ENCODE assay signal across 1 cellular context in genomic region chr1:42381424-42381673, GRCh38.
TF ChIP-seq lines count a peak whose summit lies in the region.

No MANE protein-coding gene starts in this region.

TF ChIP-seq in HCT116, 20 proteins besides CTCF, POLR2A, EP300 and RAD21 (continued from another document):
- no peak for TF ChIP-seq REST (IDR thresholded peaks at IDR 0.05; ENCODE audit: low read depth)
- no peak for TF ChIP-seq TCF7L2 (IDR thresholded peaks at IDR 0.05; ENCODE audit: borderline replicate concordance, extremely low read depth, insufficient read depth, insufficient read length)
- TF ChIP-seq ZBTB33 (IDR thresholded peaks at IDR 0.05; ENCODE audit: extremely low read depth, insufficient replicate concordance, low read length): no peak
- no peak for TF ChIP-seq CBX3 (IDR thresholded peaks at IDR 0.05; ENCODE audit: low read depth)
